ENCODE assay signal across 8 cellular contexts in genomic region chr7:32164341-32164996, GRCh38.
A peak's percentile ranks its signal among the peaks of the same experiment; 100 is the strongest.
DNase-seq lines count a peak whose midpoint lies in the region; ATAC-seq and TF ChIP-seq lines count a peak whose summit lies in the region.

No MANE protein-coding gene starts in this region.

- H3K36me3 ChIP-seq in GM06990 (ENCODE audit: control insufficient read depth, insufficient read depth, low read length): no peaks in the 10 kb centered on the region

- H3K36me3 Mint-ChIP-seq in endothelial cell (ENCODE audit: low read depth, unreplicated experiment) (no peaks in the 10 kb centered on the region), neural crest cell (ENCODE audit: low read depth) (no peaks in the 10 kb centered on the region), natural killer cell (no peaks in the 10 kb centered on the region)

- DNase-seq in GM06990 (ENCODE audit: extremely low read depth, insufficient read length): no peak
- peak; percentile 49 for DNase-seq in NCI-H748 (lab: John Stamatoyannopoulos, UW; ENCODE audit: unreplicated experiment)
- no peak for DNase-seq in endothelial cell (ENCODE audit: low spot score)
- DNase-seq in neural crest cell (ENCODE audit: low read depth, low spot score): no peak
- DNase-seq in mesenteric fat pad (ENCODE audit: low spot score): no peak
- DNase-seq in NCI-H187 (lab: John Stamatoyannopoulos, UW): no peak
- no peak for DNase-seq in natural killer cell

- TF ChIP-seq CTCF in GM06990 (IDR thresholded peaks at IDR 0.05; ENCODE audit: insufficient read depth, low read length, poor library complexity, severe bottlenecking): peak; percentile 22
- TF ChIP-seq CTCF in endothelial cell (IDR thresholded peaks at IDR 0.05; ENCODE audit: unreplicated experiment): peak; percentile 36
- TF ChIP-seq CTCF in neural crest cell (conservative IDR thresholded peaks at IDR 0.05): peak; percentile 70
- TF ChIP-seq CTCF in natural killer cell (IDR thresholded peaks at IDR 0.05): no peak

- H3K4me3 ChIP-seq in GM06990 (replicated peaks; ENCODE audit: low read depth, low read length): no peak overlapping the region

- ATAC-seq in HG02623 (IDR thresholded peaks at IDR 0.05; ENCODE audit: unreplicated experiment): no peak
- ATAC-seq in natural killer cell: no peak

- H3K4me3 Mint-ChIP-seq in endothelial cell (ENCODE audit: unreplicated experiment) (no peak overlapping the region), neural crest cell (no peak overlapping the region), natural killer cell (no peak overlapping the region)

- intact Hi-C loops in natural killer cell (cut with micrococcal nuclease): no loop called here

- peaks cover 4% of the 10 kb centered on the region for H3K4me1 Mint-ChIP-seq in endothelial cell (ENCODE audit: unreplicated experiment)
- no peaks in the 10 kb centered on the region for H3K4me1 Mint-ChIP-seq in neural crest cell
- no peaks in the 10 kb centered on the region for H3K4me1 Mint-ChIP-seq in natural killer cell

- H3K9me3 Mint-ChIP-seq in endothelial cell (ENCODE audit: unreplicated experiment) (no peaks in the 10 kb centered on the region), neural crest cell (no peaks in the 10 kb centered on the region), natural killer cell (peaks cover 0 to 3% of the 10 kb centered on the region in 2 donors)

- H3K27ac Mint-ChIP-seq in endothelial cell (ENCODE audit: unreplicated experiment): no peak overlapping the region
- no peak overlapping the region for H3K27ac Mint-ChIP-seq in neural crest cell (ENCODE audit: unreplicated experiment)
- no peak overlapping the region for H3K27ac Mint-ChIP-seq in natural killer cell

- no peaks in the 10 kb centered on the region for H3K27me3 ChIP-seq in GM06990 (replicated peaks; ENCODE audit: control insufficient read depth, insufficient read depth, low read length)

- H3K27me3 Mint-ChIP-seq in endothelial cell (ENCODE audit: unreplicated experiment) (no peaks in the 10 kb centered on the region), neural crest cell (ENCODE audit: low read depth) (peaks cover 2% of the 10 kb centered on the region), natural killer cell (ENCODE audit: low read depth in 2 of 2) (no peaks in the 10 kb centered on the region)
